ENCODE assay signal across 10 cellular contexts in the genomic region with DNA sequence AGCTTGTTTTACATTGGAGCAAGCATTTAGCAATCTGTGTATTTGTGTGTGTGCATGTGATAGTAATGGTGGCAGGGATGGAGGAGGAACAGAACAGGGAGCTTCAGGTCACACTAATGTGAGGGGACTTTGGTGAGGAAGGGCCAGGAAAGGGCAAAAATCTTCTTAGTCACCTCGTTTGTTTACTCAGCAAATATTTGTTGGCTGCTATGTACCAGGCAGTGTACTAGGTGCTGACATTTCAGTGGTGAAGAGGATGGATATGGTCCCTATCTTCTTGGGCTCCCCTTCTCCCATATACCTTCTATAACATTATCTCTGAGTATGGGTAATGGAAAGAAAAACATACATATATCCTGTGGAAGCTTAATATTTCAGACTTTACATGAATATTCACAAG. TPM values are rescaled to one million over a fixed set of nuclear protein-coding genes. Genes with fewer than 3 reads are reported as not detected.
A peak's percentile ranks its signal among the peaks of the same experiment; 100 is the strongest.
DNase-seq lines count a peak whose midpoint lies in the region; ATAC-seq and TF ChIP-seq lines count a peak whose summit lies in the region.
"Had no signal": no experiment of that assay in that cellular context is flagged by ENCODE, and none has a peak within 500 bp of the region (broad histone marks: within the 10 kb centered on the region; RNA-seq: fewer than 3 reads in every experiment).

No MANE protein-coding gene starts in this region.

- CTCF ChIA-PET in activated CD4-positive, alpha-beta T cell treated with anti-CD3 and anti-CD28 coated beads for 36 hours (lab: Charles Lee), result interaction anchor here (0.8 to 1.3 kb wide), 2 partner anchors 48 to 51 kb away, joined by 3 to 4 read pairs; no protein-coding TSS in a partner anchor
- CTCF ChIA-PET in naive thymus-derived CD4-positive, alpha-beta T cell (lab: Charles Lee), result no interaction called here

- H3F3A ChIP-seq in MM.1S (ENCODE audit: insufficient read depth, low read length), result no peaks in the 10 kb centered on the region

- no peaks in the 10 kb centered on the region for H4K20me1 ChIP-seq in MM.1S (ENCODE audit: insufficient read depth, low read length)

- H2AFZ ChIP-seq in MM.1S (ENCODE audit: low read length), result no peak overlapping the region

- no peaks in the 10 kb centered on the region for H3K9me3 Mint-ChIP-seq in activated CD4-positive, alpha-beta T cell treated with anti-CD3 and anti-CD28 coated beads for 36 hours (ENCODE audit: low read depth)
- peaks cover 4% of the 10 kb centered on the region for H3K9me3 Mint-ChIP-seq in chondrocyte (ENCODE audit: low read depth)
- peaks cover 0 to 8% (median 0%) of the 10 kb centered on the region in 11 donors for H3K9me3 Mint-ChIP-seq in naive thymus-derived CD4-positive, alpha-beta T cell

- H3K9ac ChIP-seq in stomach smooth muscle (ENCODE audit: low read length in 2 of 2) (no peak overlapping the region), MM.1S (ENCODE audit: low read length) (no peak overlapping the region)

- H3K4me3 ChIP-seq in stomach smooth muscle (ENCODE audit: low read length in 2 of 2), result no peak overlapping the region
- H3K4me3 ChIP-seq in MM.1S (ENCODE audit: low read length), result no peak overlapping the region
- no peak overlapping the region for H3K4me3 ChIP-seq in naive thymus-derived CD4-positive, alpha-beta T cell (ENCODE audit: low read length)
- no peak overlapping the region for H3K4me3 ChIP-seq in gastroesophageal sphincter
- H3K4me3 ChIP-seq: SK-N-MC had no signal

- TF ChIP-seq EP300 in gastroesophageal sphincter (IDR thresholded peaks at IDR 0.05), result no peak

- no peaks in the 10 kb centered on the region for H3K9me2 ChIP-seq in MM.1S (replicated peaks; ENCODE audit: insufficient read depth, low read length)

- H3K27ac Mint-ChIP-seq in activated CD4-positive, alpha-beta T cell treated with anti-CD3 and anti-CD28 coated beads for 36 hours, result peak overlapping the region; percentile 93
- H3K27ac Mint-ChIP-seq in chondrocyte (ENCODE audit: unreplicated experiment), result peak overlapping the region; percentile 28
- H3K27ac Mint-ChIP-seq in naive thymus-derived CD4-positive, alpha-beta T cell, result peak overlapping the region in 1 of 9 donors; percentile 87

- H3K36me3 ChIP-seq in stomach smooth muscle (ENCODE audit: control insufficient read depth in 2 of 2, insufficient read depth in 2 of 2, low read length in 2 of 2) (no peaks in the 10 kb centered on the region), MM.1S (replicated peaks; ENCODE audit: insufficient read depth, low read length) (no peaks in the 10 kb centered on the region), gastroesophageal sphincter (peaks cover 0 to 5% of the 10 kb centered on the region in 2 donors)
- no peaks in the 10 kb centered on the region for H3K36me3 ChIP-seq in naive thymus-derived CD4-positive, alpha-beta T cell (ENCODE audit: control insufficient read depth in 2 of 3, insufficient read depth in 3 of 3, low read length in 3 of 3)

- TF ChIP-seq POLR2A in gastroesophageal sphincter (IDR thresholded peaks at IDR 0.05), result no peak

- H3K4me2 ChIP-seq in MM.1S (ENCODE audit: low read depth, low read length), result no peak overlapping the region

- TF ChIP-seq CTCF in chondrocyte (IDR thresholded peaks at IDR 0.05), result no peak
- TF ChIP-seq CTCF in MM.1S (IDR thresholded peaks at IDR 0.05; ENCODE audit: low read length), result no peak
- TF ChIP-seq CTCF in gastroesophageal sphincter (IDR thresholded peaks at IDR 0.05), result no peak

- H3K79me2 ChIP-seq in MM.1S (ENCODE audit: low read length), result no peaks in the 10 kb centered on the region

- intact Hi-C loops in activated CD4-positive, alpha-beta T cell treated with anti-CD3 and anti-CD28 coated beads for 36 hours (cut with DNase I, micrococcal nuclease), result loop anchor here (1.0 to 5.0 kb wide), 5 partner anchors 17 to 349 kb away; a partner anchor contains a TSS
- intact Hi-C loops in naive thymus-derived CD4-positive, alpha-beta T cell (cut with micrococcal nuclease), result loop anchor here in 1 of 2 donors (5.0 kb wide), 1 partner anchor 49 kb away; a partner anchor contains a TSS

- peaks cover 22% of the 10 kb centered on the region for H3K4me1 Mint-ChIP-seq in activated CD4-positive, alpha-beta T cell treated with anti-CD3 and anti-CD28 coated beads for 36 hours
- peaks cover 30% of the 10 kb centered on the region for H3K4me1 Mint-ChIP-seq in chondrocyte (ENCODE audit: low read depth)
- peaks cover 0 to 18% (median 0%) of the 10 kb centered on the region in 7 donors for H3K4me1 Mint-ChIP-seq in naive thymus-derived CD4-positive, alpha-beta T cell

- peak overlapping the region; percentile 32 for H3K4me3 Mint-ChIP-seq in activated CD4-positive, alpha-beta T cell treated with anti-CD3 and anti-CD28 coated beads for 36 hours
- no peak overlapping the region for H3K4me3 Mint-ChIP-seq in chondrocyte (ENCODE audit: unreplicated experiment)
- peak overlapping the region in 1 of 10 donors; percentile 35 for H3K4me3 Mint-ChIP-seq in naive thymus-derived CD4-positive, alpha-beta T cell

- H3K4me1 ChIP-seq in stomach smooth muscle (ENCODE audit: control insufficient read depth, insufficient read depth, low read length), result no peaks in the 10 kb centered on the region
- no peaks in the 10 kb centered on the region for H3K4me1 ChIP-seq in MM.1S (ENCODE audit: low read length)
- H3K4me1 ChIP-seq in naive thymus-derived CD4-positive, alpha-beta T cell (ENCODE audit: control insufficient read depth in 2 of 2, insufficient read depth in 2 of 2, low read length in 2 of 2), result no peaks in the 10 kb centered on the region
- H3K4me1 ChIP-seq in gastroesophageal sphincter, result no peaks in the 10 kb centered on the region

- DNase-seq in activated CD4-positive, alpha-beta T cell treated with anti-CD3 and anti-CD28 coated beads for 36 hours, result peak; percentile 4
- no peak for DNase-seq in activated CD4-positive, alpha-beta T cell treated with anti-CD3 and anti-CD28 coated beads, Interleukin-2, amount 50 U/mL, for 4 hours
- no peak for DNase-seq in chondrocyte (ENCODE audit: low spot score)
- DNase-seq in MM.1S, result no peak
- no peak for DNase-seq in naive thymus-derived CD4-positive, alpha-beta T cell
- DNase-seq: NCI-H1092 had no signal

- POLR2A ChIA-PET in activated CD4-positive, alpha-beta T cell treated with anti-CD3 and anti-CD28 coated beads for 36 hours (lab: Charles Lee), result interaction anchor here (0.8 kb wide), 1 partner anchor 16 kb away, joined by 3 read pairs; no protein-coding TSS in a partner anchor
- POLR2A ChIA-PET in naive thymus-derived CD4-positive, alpha-beta T cell (lab: Charles Lee), result no interaction called here

- H3K36me3 Mint-ChIP-seq in activated CD4-positive, alpha-beta T cell treated with anti-CD3 and anti-CD28 coated beads for 36 hours (ENCODE audit: low read depth), result peaks cover 22% of the 10 kb centered on the region
- H3K36me3 Mint-ChIP-seq in chondrocyte (ENCODE audit: low read depth), result no peaks in the 10 kb centered on the region
- H3K36me3 Mint-ChIP-seq in naive thymus-derived CD4-positive, alpha-beta T cell, result peaks cover 0 to 9% (median 0%) of the 10 kb centered on the region in 5 donors

- ATAC-seq in activated CD4-positive, alpha-beta T cell treated with anti-CD3 and anti-CD28 coated beads for 36 hours, result peak; percentile 35
- ATAC-seq in HG03442 (IDR thresholded peaks at IDR 0.05; ENCODE audit: unreplicated experiment) (peak; percentile 18), gastroesophageal sphincter (no peak)
- no peak for ATAC-seq in naive thymus-derived CD4-positive, alpha-beta T cell

- H3K9me3 ChIP-seq in stomach smooth muscle (ENCODE audit: control insufficient read depth in 2 of 2, low read length in 2 of 2) (no peaks in the 10 kb centered on the region), MM.1S (replicated peaks; ENCODE audit: insufficient read depth, low read length) (no peaks in the 10 kb centered on the region), gastroesophageal sphincter (no peaks in the 10 kb centered on the region)
- no peaks in the 10 kb centered on the region for H3K9me3 ChIP-seq in naive thymus-derived CD4-positive, alpha-beta T cell (ENCODE audit: control insufficient read depth in 2 of 3, low read length in 3 of 3)

- H3K27me3 Mint-ChIP-seq in activated CD4-positive, alpha-beta T cell treated with anti-CD3 and anti-CD28 coated beads for 36 hours, result no peaks in the 10 kb centered on the region
- no peaks in the 10 kb centered on the region for H3K27me3 Mint-ChIP-seq in chondrocyte (ENCODE audit: low read depth)
- H3K27me3 Mint-ChIP-seq in naive thymus-derived CD4-positive, alpha-beta T cell, result peaks cover 0 to 10% (median 0%) of the 10 kb centered on the region in 5 donors

- H3K27me3 ChIP-seq in stomach smooth muscle (ENCODE audit: control insufficient read depth in 1 of 2, insufficient read depth in 2 of 2, low read length in 2 of 2) (no peaks in the 10 kb centered on the region), MM.1S (replicated peaks; ENCODE audit: insufficient read depth, low read length) (no peaks in the 10 kb centered on the region), gastroesophageal sphincter (no peaks in the 10 kb centered on the region)
- no peaks in the 10 kb centered on the region for H3K27me3 ChIP-seq in naive thymus-derived CD4-positive, alpha-beta T cell (ENCODE audit: control insufficient read depth in 2 of 2, insufficient read depth in 2 of 2, low read length in 2 of 2)

- H3K27ac ChIP-seq in stomach smooth muscle (ENCODE audit: low read length) (peak overlapping the region; percentile 2), MM.1S (ENCODE audit: low read length) (no peak overlapping the region), gastroesophageal sphincter (peak overlapping the region in 2 of 4 donors; percentile 17 to 19)
- H3K27ac ChIP-seq in naive thymus-derived CD4-positive, alpha-beta T cell (ENCODE audit: low read depth, low read length), result no peak overlapping the region
- H3K27ac ChIP-seq: SK-N-MC had no signal

- 50 to 60% methylated on average over 1 of the region's 1 CpG for WGBS in gastroesophageal sphincter (ENCODE audit: low coverage in 1 of 2), 2 donors

RNA-seq across cellular contexts. Expression of a gene that starts 48.5 kb away (rescaled TPM):
- total RNA-seq in activated CD4-positive, alpha-beta T cell treated with anti-CD3 and anti-CD28 coated beads for 36 hours, result 10 to 100 TPM; 13.3 to 16.9 TPM
- total RNA-seq in chondrocyte (22.2 to 35.1 TPM (median 23.0 TPM) in 3 replicates), gastroesophageal sphincter (10 to 100 TPM; 15.7 to 34.2 (median 25.6) TPM)
- 10 to 100 TPM; 13.1 to 30.6 (median 19.7) TPM for total RNA-seq in naive thymus-derived CD4-positive, alpha-beta T cell
- 10 to 100 TPM; 11.9 to 14.8 TPM for polyA plus RNA-seq in naive thymus-derived CD4-positive, alpha-beta T cell

Comparison
In these comparisons a context has a peak if more than half of its experiments do, and no peak if none do; other contexts are left out.
1. ATAC-seq: peak in activated CD4-positive, alpha-beta T cell treated with anti-CD3 and anti-CD28 coated beads for 36 hours (single experiment) and HG03442 (single experiment); none in naive thymus-derived CD4-positive, alpha-beta T cell (single experiment) and gastroesophageal sphincter (single experiment).